In genomic region chr3:45606991-45607712, GRCh38 we compare ENCODE assay signal across 12 cellular contexts. TPM values are rescaled to one million over a fixed set of nuclear protein-coding genes. Genes with fewer than 3 reads are reported as not detected.
DNase-seq lines count a peak whose midpoint lies in the region; ATAC-seq and TF ChIP-seq lines count a peak whose summit lies in the region.
"Had no signal": no experiment of that assay in that cellular context is flagged by ENCODE, and none has a peak within 500 bp of the region (broad histone marks: within the 10 kb centered on the region; RNA-seq: fewer than 3 reads in every experiment).

No MANE protein-coding gene starts in this region.

- peak overlapping the region; percentile 20 for H3K4me2 ChIP-seq in parathyroid adenoma (ENCODE audit: low read length)

- no peak for ATAC-seq in GM21576 (IDR thresholded peaks at IDR 0.05; ENCODE audit: unreplicated experiment)

- no peaks in the 10 kb centered on the region for H3K27me3 Mint-ChIP-seq in CD14-positive monocyte (ENCODE audit: low read depth in 3 of 3)
- H3K27me3 Mint-ChIP-seq: progenitor cell of endocrine pancreas had no signal

- H3K9me3 ChIP-seq in cardiac muscle cell (ENCODE audit: low read depth) (no peaks in the 10 kb centered on the region), parathyroid adenoma (ENCODE audit: control insufficient read depth, low read length) (no peaks in the 10 kb centered on the region)
- H3K9me3 ChIP-seq: suprapubic skin had no signal

- no peak overlapping the region for H2AFZ ChIP-seq in parathyroid adenoma

- H3K27ac Mint-ChIP-seq in CD14-positive monocyte, result peak overlapping the region; percentile 50 to 84 (median 75)
- H3K27ac Mint-ChIP-seq: progenitor cell of endocrine pancreas had no signal

- TF ChIP-seq CTCF in CD14-positive monocyte (IDR thresholded peaks at IDR 0.05), result no peak
- TF ChIP-seq CTCF in WI38 (IDR thresholded peaks at IDR 0.05; ENCODE audit: low read depth, low read length), result no peak
- no peak for TF ChIP-seq CTCF in cardiac muscle cell (IDR thresholded peaks at IDR 0.05; ENCODE audit: low read depth, low read length)
- TF ChIP-seq CTCF in parathyroid adenoma (IDR thresholded peaks at IDR 0.05), result no peak

- H3K36me3 ChIP-seq in cardiac muscle cell (no peaks in the 10 kb centered on the region), parathyroid adenoma (ENCODE audit: control insufficient read depth, insufficient read depth, low read length) (no peaks in the 10 kb centered on the region)
- H3K36me3 ChIP-seq: suprapubic skin had no signal

- peaks cover 15% of the 10 kb centered on the region for H3K4me1 ChIP-seq in cardiac muscle cell (ENCODE audit: low read depth)
- peaks cover 3% of the 10 kb centered on the region for H3K4me1 ChIP-seq in parathyroid adenoma

- H3K4me3 ChIP-seq in WI38 (ENCODE audit: low read depth, low read length), result peak overlapping the region; percentile 27
- H3K4me3 ChIP-seq in cardiac muscle cell, result no peak overlapping the region
- H3K4me3 ChIP-seq in parathyroid adenoma (ENCODE audit: low read depth, low read length), result no peak overlapping the region
- H3K4me3 ChIP-seq: suprapubic skin had no signal

- no peak overlapping the region for H3K9ac ChIP-seq in parathyroid adenoma

- DNase-seq in CD14-positive monocyte (ENCODE audit: low spot score) (no peak), cardiac muscle cell (ENCODE audit: low read depth in 1 of 2, low spot score in 1 of 2) (no peak), NCI-H146 (lab: John Stamatoyannopoulos, UW) (no peak), NCI-H2171 treated with DMSO at 0.1 percent for 48 hours (lab: John Stamatoyannopoulos, UW) (no peak)
- DNase-seq in stimulated activated naive CD4-positive, alpha-beta T cell (lab: John Stamatoyannopoulos, UW), result no peak
- DNase-seq: activated T-cell treated with anti-CD3 and anti-CD28 coated beads for 4 hours, NCI-H1930 had no signal

- H3K27me3 ChIP-seq in cardiac muscle cell, result no peaks in the 10 kb centered on the region
- H3K27me3 ChIP-seq in parathyroid adenoma (ENCODE audit: control insufficient read depth, insufficient read depth, low read length), result no peaks in the 10 kb centered on the region
- H3K27me3 ChIP-seq: suprapubic skin had no signal

- H3K9me3 Mint-ChIP-seq in CD14-positive monocyte, result no peaks in the 10 kb centered on the region

- intact Hi-C loops in CD14-positive monocyte (cut with micrococcal nuclease), result no loop called here

- H3K4me3 Mint-ChIP-seq in CD14-positive monocyte, result no peak overlapping the region

- peaks cover 33% of the 10 kb centered on the region for H3K79me2 ChIP-seq in parathyroid adenoma

- peaks cover 52 to 66% of the 10 kb centered on the region in 2 donors for H3K36me3 Mint-ChIP-seq in CD14-positive monocyte

- peaks cover 41% of the 10 kb centered on the region for H3K4me1 Mint-ChIP-seq in CD14-positive monocyte

- H3K27ac ChIP-seq in cardiac muscle cell (peak overlapping the region; percentile 82), parathyroid adenoma (no peak overlapping the region)
- H3K27ac ChIP-seq: suprapubic skin had no signal

RNA-seq across cellular contexts. Expression of gene LIMD1, which starts 12.6 kb away (rescaled TPM):
- 1 to 10 TPM; 6.0 to 8.5 TPM for polyA plus RNA-seq in CD14-positive monocyte
- total RNA-seq in cardiac muscle cell, result 24.6 and 44.0 TPM in 2 replicates
- polyA plus RNA-seq in cardiac muscle cell, result 19.4 and 30.3 TPM in 2 replicates
